13 cellular contexts compared by ENCODE assay signal in genomic region chr3:196772102-196772501, GRCh38. TPM values are rescaled to one million over a fixed set of nuclear protein-coding genes. Genes with fewer than 3 reads are reported as not detected.
DNase-seq lines count a peak whose midpoint lies in the region; ATAC-seq and TF ChIP-seq lines count a peak whose summit lies in the region.
"Had no signal": no experiment of that assay in that cellular context is flagged by ENCODE, and none has a peak within 500 bp of the region (broad histone marks: within the 10 kb centered on the region; RNA-seq: fewer than 3 reads in every experiment).

No MANE protein-coding gene starts in this region.

- H3K9me3 ChIP-seq in OCI-LY3 (ENCODE audit: insufficient read depth, low read length): no peaks in the 10 kb centered on the region
- no peaks in the 10 kb centered on the region for H3K9me3 ChIP-seq in hepatocyte (ENCODE audit: low read depth)
- H3K9me3 ChIP-seq in esophagus squamous epithelium: no peaks in the 10 kb centered on the region
- H3K9me3 ChIP-seq: colonic mucosa had no signal

- peaks cover 99% of the 10 kb centered on the region for H3K79me2 ChIP-seq in OCI-LY3 (ENCODE audit: low read length)
- peaks cover 100% of the 10 kb centered on the region for H3K79me2 ChIP-seq in hepatocyte

- 62% methylated on average over 4 of the region's 4 CpGs for WGBS in hepatocyte (ENCODE audit: low lambda C conversion rate, missing lambda C conversion rate)
- 74 to 90% methylated on average over 4 of the region's 4 CpGs for WGBS in esophagus squamous epithelium, 2 donors

- H3K27me3 Mint-ChIP-seq in natural killer cell (ENCODE audit: low read depth in 2 of 2) (no peaks in the 10 kb centered on the region), T-cell (no peaks in the 10 kb centered on the region)
- no peaks in the 10 kb centered on the region for H3K27me3 Mint-ChIP-seq in natural killer cell treated with Interleukin-12 subunit alpha and Interleukin-12 subunit beta and Interleukin-15 and Interleukin-18, amount 100 ng/mL, for 72 hours

- no peaks in the 10 kb centered on the region for H3K27me3 ChIP-seq in OCI-LY3 (ENCODE audit: low read depth, low read length)
- no peaks in the 10 kb centered on the region for H3K27me3 ChIP-seq in hepatocyte
- H3K27me3 ChIP-seq in esophagus squamous epithelium: no peaks in the 10 kb centered on the region
- H3K27me3 ChIP-seq: colonic mucosa had no signal

- ATAC-seq in natural killer cell: no peak
- ATAC-seq in natural killer cell treated with Interleukin-12 subunit alpha and Interleukin-12 subunit beta and Interleukin-15 and Interleukin-18, amount 100 ng/mL, for 72 hours: no peak
- no peak for ATAC-seq in T-cell (replicated peaks in 1 of 4)
- ATAC-seq: left ventricle myocardium superior, PC-3, SK-N-SH treated with all-trans-retinoic acid at 6 μM for 48 hours had no signal

- H2AFZ ChIP-seq in OCI-LY3 (ENCODE audit: low read depth, low read length) (no peak overlapping the region), hepatocyte (no peak overlapping the region)

- H3K36me3 Mint-ChIP-seq in natural killer cell (no peaks in the 10 kb centered on the region), T-cell (peaks cover 18% of the 10 kb centered on the region)
- no peaks in the 10 kb centered on the region for H3K36me3 Mint-ChIP-seq in natural killer cell treated with Interleukin-12 subunit alpha and Interleukin-12 subunit beta and Interleukin-15 and Interleukin-18, amount 100 ng/mL, for 72 hours

- no peak overlapping the region for H3K4me3 ChIP-seq in OCI-LY3 (ENCODE audit: low read length)
- no peak overlapping the region for H3K4me3 ChIP-seq in hepatocyte
- no peak overlapping the region for H3K4me3 ChIP-seq in esophagus squamous epithelium
- H3K4me3 ChIP-seq: colonic mucosa had no signal

- peaks cover 82% of the 10 kb centered on the region for H4K20me1 ChIP-seq in OCI-LY3 (ENCODE audit: insufficient read depth, low read length)
- H4K20me1 ChIP-seq in hepatocyte (ENCODE audit: insufficient read depth, poor library complexity, severe bottlenecking): peaks cover 10% of the 10 kb centered on the region

- H3K36me3 ChIP-seq in OCI-LY3 (replicated peaks; ENCODE audit: low read depth, low read length) (peaks cover 20% of the 10 kb centered on the region), hepatocyte (replicated peaks; ENCODE audit: insufficient read depth, low read depth) (no peaks in the 10 kb centered on the region), esophagus squamous epithelium (peaks cover 0 to 16% (median 0%) of the 10 kb centered on the region in 3 donors)
- H3K36me3 ChIP-seq: colonic mucosa had no signal

- peaks cover 25% of the 10 kb centered on the region for H3K4me1 ChIP-seq in OCI-LY3 (ENCODE audit: low read length)
- peaks cover 12% of the 10 kb centered on the region for H3K4me1 ChIP-seq in hepatocyte (ENCODE audit: insufficient read depth)
- peaks cover 0 to 42% (median 5%) of the 10 kb centered on the region in 3 donors for H3K4me1 ChIP-seq in esophagus squamous epithelium
- H3K4me1 ChIP-seq: colonic mucosa had no signal

- H3K9ac ChIP-seq in OCI-LY3 (ENCODE audit: low read length): no peak overlapping the region

- H3K9me3 Mint-ChIP-seq in natural killer cell (no peaks in the 10 kb centered on the region), T-cell (no peaks in the 10 kb centered on the region)
- H3K9me3 Mint-ChIP-seq in natural killer cell treated with Interleukin-12 subunit alpha and Interleukin-12 subunit beta and Interleukin-15 and Interleukin-18, amount 100 ng/mL, for 72 hours: no peaks in the 10 kb centered on the region

- CTCF ChIA-PET in T-cell (lab: Charles Lee): no interaction called here

- no peak overlapping the region for H3K27ac ChIP-seq in OCI-LY3 (ENCODE audit: low read length)
- no peak overlapping the region for H3K27ac ChIP-seq in hepatocyte
- no peak overlapping the region for H3K27ac ChIP-seq in esophagus squamous epithelium
- H3K27ac ChIP-seq: colonic mucosa had no signal

- intact Hi-C loops in natural killer cell (cut with micrococcal nuclease): no loop called here
- intact Hi-C loops in esophagus squamous epithelium (cut with DNase I): no loop called here

- no peaks in the 10 kb centered on the region for H3K9me2 ChIP-seq in hepatocyte (replicated peaks; ENCODE audit: insufficient read depth)

- TF ChIP-seq CTCF in natural killer cell (IDR thresholded peaks at IDR 0.05) (no peak), OCI-LY3 (IDR thresholded peaks at IDR 0.05; ENCODE audit: low read depth, low read length) (no peak), hepatocyte (IDR thresholded peaks at IDR 0.05; ENCODE audit: poor library complexity) (no peak), esophagus squamous epithelium (IDR thresholded peaks at IDR 0.05) (no peak)

- POLR2A ChIA-PET in T-cell (lab: Charles Lee): interaction anchor here in 1 of 2 donors (0.5 kb wide), 1 partner anchor 14 kb away, joined by 3 read pairs; no protein-coding TSS in a partner anchor

- H3K4me1 Mint-ChIP-seq in natural killer cell (peaks cover 54 to 56% of the 10 kb centered on the region in 2 donors), T-cell (peaks cover 71 to 78% (median 72%) of the 10 kb centered on the region in 3 donors)
- H3K4me1 Mint-ChIP-seq in natural killer cell treated with Interleukin-12 subunit alpha and Interleukin-12 subunit beta and Interleukin-15 and Interleukin-18, amount 100 ng/mL, for 72 hours (ENCODE audit: low read depth in 2 of 2): peaks cover 45 to 46% of the 10 kb centered on the region in 2 donors

- peak overlapping the region; percentile 48 for H3K4me2 ChIP-seq in OCI-LY3 (ENCODE audit: low read length)
- peak overlapping the region; percentile 39 for H3K4me2 ChIP-seq in hepatocyte

- H3K27ac Mint-ChIP-seq in natural killer cell: peak overlapping the region; percentile 59 to 66
- peak overlapping the region in 1 of 2 donors; percentile 24 for H3K27ac Mint-ChIP-seq in natural killer cell treated with Interleukin-12 subunit alpha and Interleukin-12 subunit beta and Interleukin-15 and Interleukin-18, amount 100 ng/mL, for 72 hours
- peak overlapping the region in 1 of 2 donors; percentile 9 for H3K27ac Mint-ChIP-seq in T-cell

- no peak for DNase-seq in natural killer cell
- DNase-seq in natural killer cell treated with Interleukin-12 subunit alpha and Interleukin-12 subunit beta and Interleukin-15 and Interleukin-18, amount 100 ng/mL, for 72 hours (ENCODE audit: low spot score): no peak
- DNase-seq in hepatocyte (ENCODE audit: low spot score): no peak
- DNase-seq in kidney tubule cell (ENCODE audit: low spot score): no peak
- DNase-seq in esophagus squamous epithelium (lab: John Stamatoyannopoulos, UW): no peak
- DNase-seq in LoVo (ENCODE audit: low spot score): no peak
- DNase-seq in T-cell: no peak
- DNase-seq: colonic mucosa, left ventricle myocardium superior, NCI-H2227 treated with DMSO at 0.1 percent for 48 hours, PC-3 had no signal

- H3K4me3 Mint-ChIP-seq in natural killer cell (no peak overlapping the region), T-cell (peak overlapping the region in 1 of 3 donors; percentile 18)
- H3K4me3 Mint-ChIP-seq in natural killer cell treated with Interleukin-12 subunit alpha and Interleukin-12 subunit beta and Interleukin-15 and Interleukin-18, amount 100 ng/mL, for 72 hours: no peak overlapping the region

- no peak for TF ChIP-seq POLR2A in esophagus squamous epithelium (IDR thresholded peaks at IDR 0.05)

RNA-seq across cellular contexts. Expression of gene PAK2, which starts 32.4 kb away (rescaled TPM):
- total RNA-seq in natural killer cell (10 to 100 TPM; 64.5 to 68.6 (median 66.4) TPM), hepatocyte (50.9 and 51.5 TPM in 2 replicates), esophagus squamous epithelium (10 to 100 TPM; 24.6 to 42.9 (median 38.8) TPM), T-cell (10 to 100 TPM; 62.7 to 87.3 (median 76.2) TPM)
- total RNA-seq in natural killer cell treated with Interleukin-12 subunit alpha and Interleukin-12 subunit beta and Interleukin-15 and Interleukin-18, amount 100 ng/mL, for 72 hours: 10 to 100 TPM; 70.1 to 83.3 TPM
- 25.6 and 26.5 TPM in 2 replicates for polyA plus RNA-seq in hepatocyte

RNA-seq across cellular contexts. Expression of gene PIGX, which starts 59.9 kb away (rescaled TPM):
- total RNA-seq in natural killer cell (10 to 100 TPM; 23.9 to 31.8 (median 24.2) TPM), hepatocyte (24.9 and 31.6 TPM in 2 replicates), esophagus squamous epithelium (10 to 100 TPM; 19.5 to 58.6 (median 21.6) TPM), T-cell (10 to 100 TPM; 18.9 to 27.9 (median 22.3) TPM)
- 10 to 100 TPM; 28.1 to 33.6 TPM for total RNA-seq in natural killer cell treated with Interleukin-12 subunit alpha and Interleukin-12 subunit beta and Interleukin-15 and Interleukin-18, amount 100 ng/mL, for 72 hours
- polyA plus RNA-seq in hepatocyte: 33.5 and 36.7 TPM in 2 replicates
